16 cellular contexts compared by ENCODE assay signal in genomic region chr6:43456737-43457126, GRCh38. TPM values are rescaled to one million over a fixed set of nuclear protein-coding genes. Genes with fewer than 3 reads are reported as not detected.
A peak's percentile ranks its signal among the peaks of the same experiment; 100 is the strongest.
DNase-seq lines count a peak whose midpoint lies in the region; ATAC-seq and TF ChIP-seq lines count a peak whose summit lies in the region.
"Had no signal": no experiment of that assay in that cellular context is flagged by ENCODE, and none has a peak within 500 bp of the region (broad histone marks: within the 10 kb centered on the region; RNA-seq: fewer than 3 reads in every experiment).

No MANE protein-coding gene starts in this region.

- CTCF ChIA-PET in CD4-positive, alpha-beta T cell (lab: Charles Lee) = interaction anchor here (0.7 to 1.9 kb wide), 5 partner anchors 20 to 284 kb away, joined by 3 to 10 read pairs (median 4); partner anchors contain the start of gene TJAP1
- CTCF ChIA-PET in Calu3 (lab: Charles Lee) = interaction anchor here (0.6 to 2.7 kb wide), 5 partner anchors 20 to 669 kb away, joined by 3 to 12 read pairs (median 4); partner anchors contain the start of gene CNPY3

- no peak for TF ChIP-seq CTCF in CD4-positive, alpha-beta T cell (IDR thresholded peaks at IDR 0.05)
- TF ChIP-seq CTCF in Calu3 (IDR thresholded peaks at IDR 0.05; ENCODE audit: unreplicated experiment) (no peak), RWPE2 (IDR thresholded peaks at IDR 0.05; ENCODE audit: poor library complexity, severe bottlenecking) (no peak), mesothelial cell of epicardium (IDR thresholded peaks at IDR 0.05; ENCODE audit: unreplicated experiment) (no peak)

- H3K27ac Mint-ChIP-seq in CD4-positive, alpha-beta T cell = no peak overlapping the region
- peak overlapping the region; percentile 4 for H3K27ac Mint-ChIP-seq in Calu3 (ENCODE audit: unreplicated experiment)
- H3K27ac Mint-ChIP-seq in mesothelial cell of epicardium = no peak overlapping the region

- ATAC-seq in CD4-positive, alpha-beta T cell (ENCODE audit: poor library complexity) = no peak
- ATAC-seq in RWPE2 (ENCODE audit: low read depth) (no peak), GM18867 (IDR thresholded peaks at IDR 0.05; ENCODE audit: unreplicated experiment) (no peak)

- POLR2A ChIA-PET in CD4-positive, alpha-beta T cell (lab: Charles Lee) = interaction anchor here (1.1 to 2.7 kb wide), 6 partner anchors 21 to 274 kb away, joined by 3 to 13 read pairs (median 6); partner anchors contain the start of genes ABCC10, CUL9, LRRC73 and TJAP1

- no peaks in the 10 kb centered on the region for H3K9me3 Mint-ChIP-seq in CD4-positive, alpha-beta T cell
- H3K9me3 Mint-ChIP-seq in Calu3 (ENCODE audit: low read depth, unreplicated experiment) = no peaks in the 10 kb centered on the region
- no peaks in the 10 kb centered on the region for H3K9me3 Mint-ChIP-seq in mesothelial cell of epicardium

- peak overlapping the region; percentile 69 for H3K4me3 Mint-ChIP-seq in CD4-positive, alpha-beta T cell
- peak overlapping the region; percentile 21 for H3K4me3 Mint-ChIP-seq in Calu3 (ENCODE audit: low read depth, unreplicated experiment)
- H3K4me3 Mint-ChIP-seq in mesothelial cell of epicardium = peak overlapping the region; percentile 35

- H3K27ac ChIP-seq in CD4-positive, alpha-beta T cell (ENCODE audit: low read depth, low read length) = no peak overlapping the region
- H3K27ac ChIP-seq in RWPE2 (ENCODE audit: poor library complexity, severe bottlenecking) = peak overlapping the region; percentile 79
- H3K27ac ChIP-seq: cardiac muscle cell, left ventricle myocardium inferior, spleen, transverse colon had no signal

- no TSS peak for BruUV-seq in Calu3 (replicated peaks; lab: Mats Ljungman, UMichigan)

- intact Hi-C loops in CD4-positive, alpha-beta T cell (cut with DNase I, micrococcal nuclease) = no loop called here
- intact Hi-C loops in Calu3 (cut with micrococcal nuclease; ENCODE audit: unreplicated experiment) = no loop called here

- H3K27me3 ChIP-seq in CD4-positive, alpha-beta T cell (ENCODE audit: control insufficient read depth, insufficient read depth, low read length) = no peaks in the 10 kb centered on the region
- H3K27me3 ChIP-seq in RWPE2 (ENCODE audit: insufficient read depth, poor library complexity, severe bottlenecking) = no peaks in the 10 kb centered on the region

- peaks cover 26% of the 10 kb centered on the region for H3K36me3 ChIP-seq in RWPE2 (ENCODE audit: low read depth)
- H3K36me3 ChIP-seq: left ventricle myocardium inferior, transverse colon had no signal

- H3K4me1 ChIP-seq in RWPE2 (ENCODE audit: insufficient read depth, poor library complexity, severe bottlenecking) = no peaks in the 10 kb centered on the region

- H3K27me3 Mint-ChIP-seq in CD4-positive, alpha-beta T cell = no peaks in the 10 kb centered on the region
- peaks cover 53% of the 10 kb centered on the region for H3K27me3 Mint-ChIP-seq in Calu3 (ENCODE audit: unreplicated experiment)
- H3K27me3 Mint-ChIP-seq in mesothelial cell of epicardium (ENCODE audit: low read depth) = peaks cover 44% of the 10 kb centered on the region

- H3K36me3 Mint-ChIP-seq in CD4-positive, alpha-beta T cell (ENCODE audit: low read depth) = peaks cover 15% of the 10 kb centered on the region
- H3K36me3 Mint-ChIP-seq in Calu3 (ENCODE audit: insufficient read depth, unreplicated experiment) (peaks cover 44% of the 10 kb centered on the region), mesothelial cell of epicardium (peaks cover 1% of the 10 kb centered on the region)

- H3K4me3 ChIP-seq in RWPE2 (ENCODE audit: severe bottlenecking) = no peak overlapping the region
- H3K4me3 ChIP-seq: cardiac muscle cell, transverse colon had no signal

- no peak for DNase-seq in CD4-positive, alpha-beta T cell
- no peak for DNase-seq in Calu3
- DNase-seq in RWPE2 (ENCODE audit: low spot score) = no peak
- DNase-seq in mesothelial cell of epicardium (ENCODE audit: low spot score in 2 of 2, unreplicated experiment in 2 of 2) = no peak
- no peak for DNase-seq in SHP77 treated with DMSO at 0.1 percent for 48 hours (lab: John Stamatoyannopoulos, UW)
- DNase-seq in NCI-H2081 treated with DMSO at 0.1 percent for 48 hours (lab: John Stamatoyannopoulos, UW) = no peak
- DNase-seq in NOMO-1 (lab: John Stamatoyannopoulos, UW; ENCODE audit: unreplicated experiment in 2 of 2) = no peak
- DNase-seq: activated effector memory CD4-positive, alpha-beta T cell treated with Interleukin-2 at 50 U/mL for 16 hours; hippocampal formation; IMR-90; left ventricle myocardium inferior; NCI-H1694 treated with DMSO at 0.1 percent for 48 hours; spleen; transverse colon had no signal

- H3K4me1 Mint-ChIP-seq in CD4-positive, alpha-beta T cell (ENCODE audit: low read depth) = peaks cover 21% of the 10 kb centered on the region
- peaks cover 17% of the 10 kb centered on the region for H3K4me1 Mint-ChIP-seq in Calu3 (ENCODE audit: low read depth, unreplicated experiment)
- peaks cover 16% of the 10 kb centered on the region for H3K4me1 Mint-ChIP-seq in mesothelial cell of epicardium

- no peaks in the 10 kb centered on the region for H3K9me3 ChIP-seq in CD4-positive, alpha-beta T cell (ENCODE audit: control insufficient read depth, low read length)
- H3K9me3 ChIP-seq in RWPE2 (ENCODE audit: severe bottlenecking) = no peaks in the 10 kb centered on the region
- H3K9me3 ChIP-seq: left ventricle myocardium inferior, spleen, transverse colon had no signal

RNA-seq across cellular contexts. Expression of gene DLK2, which starts 1.4 kb away (rescaled TPM):
- under 1 TPM; 0.19 to 0.36 TPM for total RNA-seq in CD4-positive, alpha-beta T cell
- total RNA-seq in Calu3 (2022) = 0.59 and 0.86 TPM in 2 replicates
- 3.5 to 4.7 TPM (median 4.1 TPM) in 3 replicates for total RNA-seq in mesothelial cell of epicardium

RNA-seq across cellular contexts. Expression of gene TJAP1, which starts 20.6 kb away (rescaled TPM):
- total RNA-seq in CD4-positive, alpha-beta T cell = 10 to 100 TPM; 23.6 to 24.4 TPM
- 70.7 and 72.3 TPM in 2 replicates for total RNA-seq in Calu3 (2022)
- 45.9 to 52.7 TPM (median 49.7 TPM) in 3 replicates for total RNA-seq in mesothelial cell of epicardium

RNA-seq across cellular contexts. Expression of gene ABCC10, which starts 29.4 kb away (rescaled TPM):
- total RNA-seq in CD4-positive, alpha-beta T cell = 10 to 100 TPM; 35.7 to 38.5 TPM
- 53.0 and 60.4 TPM in 2 replicates for total RNA-seq in Calu3 (2022)
- 55.8 to 60.2 TPM (median 60.1 TPM) in 3 replicates for total RNA-seq in mesothelial cell of epicardium

RNA-seq across cellular contexts. Expression of gene LRRC73, which starts 53.4 kb away (rescaled TPM):
- total RNA-seq in CD4-positive, alpha-beta T cell = under 1 TPM; 0.45 to 0.52 TPM
- total RNA-seq in Calu3 (2022) (0.47 and 0.50 TPM in 2 replicates), mesothelial cell of epicardium (0.58 to 0.72 TPM (median 0.60 TPM) in 3 replicates)

RNA-seq across cellular contexts. Expression of gene YIPF3, which starts 60.0 kb away (rescaled TPM):
- total RNA-seq in CD4-positive, alpha-beta T cell = 10 to 100 TPM; 36.5 to 37.9 TPM
- 127 and 133 TPM in 2 replicates for total RNA-seq in Calu3 (2022)
- 107 to 112 TPM (median 111 TPM) in 3 replicates for total RNA-seq in mesothelial cell of epicardium
